8 cellular contexts compared by ENCODE assay signal in genomic region chr19:917323-918151, GRCh38. TPM values are rescaled to one million over a fixed set of nuclear protein-coding genes. Genes with fewer than 3 reads are reported as not detected.
DNase-seq lines count a peak whose midpoint lies in the region; ATAC-seq and TF ChIP-seq lines count a peak whose summit lies in the region.

Gene KISS1R, plus strand, starts transcription at chr19:917333. Its CDS starts 170 bp downstream, at chr19:917503.

- intact Hi-C loops in mucosa of descending colon (cut with DNase I, micrococcal nuclease), result loop anchor here in 1 of 2 donors (5.0 kb wide), 2 partner anchors 55 to 145 kb away; no protein-coding TSS in a partner anchor

- H3K9me3 ChIP-seq in AG04450 (ENCODE audit: control insufficient read depth, insufficient read depth, low read length) (no peaks in the 10 kb centered on the region; the same call in 1 of the 2 replicates), SK-N-MC (ENCODE audit: low read depth, low read length) (no peaks in the 10 kb centered on the region), mucosa of descending colon (no peaks in the 10 kb centered on the region)

- ATAC-seq in mucosa of descending colon (peak; percentile 20), HG03520 (IDR thresholded peaks at IDR 0.05; ENCODE audit: unreplicated experiment) (no peak), HG02610 (IDR thresholded peaks at IDR 0.05; ENCODE audit: unreplicated experiment) (no peak), HG03378 (IDR thresholded peaks at IDR 0.05; ENCODE audit: unreplicated experiment) (no peak)

- H3K27me3 ChIP-seq in AG04450 (ENCODE audit: control insufficient read depth, insufficient read depth, low read length), result peaks cover 27% of the 10 kb centered on the region

- CTCF ChIA-PET in AG04450 (lab: Charles Lee), result no interaction called here

- H3K36me3 ChIP-seq in SK-N-MC (ENCODE audit: insufficient read depth, low read length) (no peaks in the 10 kb centered on the region), mucosa of descending colon (ENCODE audit: low read depth) (no peaks in the 10 kb centered on the region)

- no peak within 1 kb of the TSS for H3K9ac ChIP-seq in SK-N-MC (ENCODE audit: insufficient read length)

- no peak within 1 kb of the TSS for H3K27ac ChIP-seq in AG04450 (ENCODE audit: low read depth, low read length)
- no peak within 1 kb of the TSS for H3K27ac ChIP-seq in SK-N-MC

- H3K4me1 ChIP-seq in mucosa of descending colon (ENCODE audit: low read depth), result peaks cover 43% of the 10 kb centered on the region

- H3K4me3 ChIP-seq in AG04450 (ENCODE audit: low read depth, low read length) (peak within 1 kb of the TSS; percentile 17; the same call in 1 of the 2 replicates), GM12875 (ENCODE audit: low read depth, low read length) (peak within 1 kb of the TSS; percentile 23), SK-N-MC (peak within 1 kb of the TSS; percentile 55), mucosa of descending colon (no peak within 1 kb of the TSS)

- peak; percentile 33 for TF ChIP-seq CTCF in AG04450 (IDR thresholded peaks at IDR 0.05; ENCODE audit: low read depth, low read length)
- TF ChIP-seq CTCF in GM12875 (IDR thresholded peaks at IDR 0.05; ENCODE audit: borderline replicate concordance, insufficient read depth, low read depth, low read length), result peak; percentile 83
- no peak for TF ChIP-seq CTCF in mucosa of descending colon (IDR thresholded peaks at IDR 0.05)

- DNase-seq in AG04450 (ENCODE audit: low read depth, low spot score), result no peak
- no peak for DNase-seq in SK-N-MC (ENCODE audit: low read depth, low spot score)
- peak; percentile 61 for DNase-seq in cerebellar cortex (ENCODE audit: low spot score)
- DNase-seq in mucosa of descending colon, result peak; percentile 45 to 74 (median 54)

- POLR2A ChIA-PET in AG04450 (lab: Yijun Ruan, JAX), result no interaction called here

RNA-seq across cellular contexts. Expression of gene KISS1R, which starts in this region (rescaled TPM):
- polyA plus RNA-seq in AG04450 (2011; rRNA removed), result not detected in 2 replicates
- not detected in 2 replicates for polyA minus RNA-seq in AG04450 (2011; rRNA and poly(A)+ RNA removed)
- total RNA-seq in mucosa of descending colon, result not detected

Comparison
In these comparisons a context has a peak if more than half of its experiments do, and no peak if none do; other contexts are left out.
1. Peak in DNase-seq and ATAC-seq in mucosa of descending colon; RNA of the gene not detected or under 1 TPM.